Comparison of ENCODE assay signal across 19 cellular contexts in the genomic region with DNA sequence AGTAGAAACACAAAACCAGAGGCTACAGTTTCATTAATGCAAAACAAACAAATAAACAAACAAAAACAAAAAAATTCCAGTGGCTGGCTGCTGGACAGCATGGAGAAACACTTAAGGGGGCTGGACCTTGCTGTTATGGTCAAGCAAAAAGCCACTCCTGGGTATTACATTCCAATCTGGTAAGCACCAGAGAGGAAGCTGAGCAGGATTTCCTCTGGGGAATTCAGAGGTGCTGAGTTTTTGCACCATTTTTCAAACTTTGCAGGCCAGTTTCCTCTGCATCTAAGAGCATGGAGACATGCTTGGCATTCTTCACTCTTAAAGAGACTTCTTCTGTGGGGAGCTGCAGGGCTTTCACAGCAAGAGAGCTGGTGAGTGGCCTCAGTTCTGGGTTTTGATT.
A peak's percentile ranks its signal among the peaks of the same experiment; 100 is the strongest.
DNase-seq lines count a peak whose midpoint lies in the region; TF ChIP-seq lines count a peak whose summit lies in the region.
"Had no signal": no experiment of that assay in that cellular context is flagged by ENCODE, and none has a peak within 500 bp of the region (broad histone marks: within the 10 kb centered on the region; RNA-seq: fewer than 3 reads in every experiment).

No MANE protein-coding gene starts in this region.

- TF ChIP-seq POLR2A in lower leg skin (IDR thresholded peaks at IDR 0.05), result no peak

- no peak overlapping the region for H3K4me2 ChIP-seq in OCI-LY1 (ENCODE audit: low read length)
- H3K4me2 ChIP-seq: neural progenitor cell, PC-9 had no signal

- H3K9ac ChIP-seq in OCI-LY1 (ENCODE audit: low read length), result no peak overlapping the region
- H3K9ac ChIP-seq: neural progenitor cell had no signal

- no peak overlapping the region for H2AFZ ChIP-seq in OCI-LY1 (ENCODE audit: low read length)
- H2AFZ ChIP-seq: neural progenitor cell, PC-9 had no signal

- H3K79me2 ChIP-seq in OCI-LY1 (ENCODE audit: insufficient read depth, low read length), result no peaks in the 10 kb centered on the region

- intact Hi-C loops in lower leg skin (cut with DNase I; ENCODE audit: low total_unique reads) (no loop called here), tibial artery (cut with DNase I; ENCODE audit: low total_unique reads) (no loop called here)

- H3K9me3 ChIP-seq in OCI-LY1 (ENCODE audit: low read length) (no peaks in the 10 kb centered on the region), tibial artery (no peaks in the 10 kb centered on the region)
- H3K9me3 ChIP-seq: BE2C had no signal

- peak overlapping the region; percentile 96 for H3K27ac ChIP-seq in OCI-LY1 (ENCODE audit: low read depth, low read length, poor library complexity, severe bottlenecking)
- no peak overlapping the region for H3K27ac ChIP-seq in tibial artery
- H3K27ac ChIP-seq: HL-60, neural progenitor cell, PC-9 had no signal

- no peaks in the 10 kb centered on the region for H3K27me3 ChIP-seq in OCI-LY1 (ENCODE audit: insufficient read depth, low read length)
- no peaks in the 10 kb centered on the region for H3K27me3 ChIP-seq in tibial artery
- H3K27me3 ChIP-seq: BE2C had no signal

- DNase-seq in ELF-1 (ENCODE audit: low read depth, low spot score) (peak; percentile 40), fibroblast of pulmonary artery (ENCODE audit: low read depth) (peak; percentile 55), renal cortical epithelial cell (ENCODE audit: low read depth) (peak; percentile 31), lower leg skin (ENCODE audit: low spot score in 2 of 2) (no peak), tibial artery (no peak), NCI-H1105 (lab: John Stamatoyannopoulos, UW) (no peak)
- no peak for DNase-seq in activated CD4-positive, CD25-positive, alpha-beta regulatory T cell (lab: John Stamatoyannopoulos, UW)
- DNase-seq: activated CD4-positive, alpha-beta T cell treated with anti-CD3 and anti-CD28 coated beads, Interleukin-2, amount 50 U/mL, for 1 hour; activated naive CD8-positive, alpha-beta T cell treated with anti-CD3 and anti-CD28 coated beads, Interleukin-2, amount 10 ng/mL, durations not matched to agents 7 days and 5 days; BE2C; Calu3; erythroblast; NCI-H187; PC-9; small intestine; stimulated activated CD4-positive, alpha-beta T cell treated with anti-CD3 and anti-CD28 coated beads, Interleukin-4, amount 100 ng/mL, for 4 hours had no signal

- H3F3A ChIP-seq in OCI-LY1 (ENCODE audit: insufficient read depth, low read length), result no peaks in the 10 kb centered on the region

- no peaks in the 10 kb centered on the region for H3K36me3 ChIP-seq in OCI-LY1 (ENCODE audit: insufficient read depth, low read length)
- H3K36me3 ChIP-seq in tibial artery, result no peaks in the 10 kb centered on the region
- H3K36me3 ChIP-seq: BE2C, neural progenitor cell had no signal

- no peak overlapping the region for H3K4me3 ChIP-seq in OCI-LY1 (ENCODE audit: low read depth, low read length, poor library complexity, severe bottlenecking)
- no peak overlapping the region for H3K4me3 ChIP-seq in fibroblast of pulmonary artery (replicated peaks; ENCODE audit: low read depth, low read length)
- no peak overlapping the region for H3K4me3 ChIP-seq in lower leg skin (ENCODE audit: low read depth, poor library complexity, severe bottlenecking)
- no peak overlapping the region for H3K4me3 ChIP-seq in tibial artery
- H3K4me3 ChIP-seq: neural progenitor cell, PC-9 had no signal

- no peak for TF ChIP-seq CTCF in OCI-LY1 (IDR thresholded peaks at IDR 0.05; ENCODE audit: low read length)
- TF ChIP-seq CTCF in fibroblast of pulmonary artery (IDR thresholded peaks at IDR 0.05; ENCODE audit: low read length, missing control alignments), result no peak
- no peak for TF ChIP-seq CTCF in lower leg skin (IDR thresholded peaks at IDR 0.05)
- TF ChIP-seq CTCF in tibial artery (IDR thresholded peaks at IDR 0.05), result no peak

- H3K4me1 ChIP-seq in OCI-LY1 (ENCODE audit: insufficient read depth, low read length, severe bottlenecking), result peaks cover 72% of the 10 kb centered on the region
- H3K4me1 ChIP-seq in tibial artery, result peaks cover 0 to 35% (median 5%) of the 10 kb centered on the region in 4 donors
- H3K4me1 ChIP-seq: BE2C had no signal

- no peaks in the 10 kb centered on the region for H3K9me2 ChIP-seq in OCI-LY1 (ENCODE audit: low read depth, low read length)

- H4K20me1 ChIP-seq in OCI-LY1 (ENCODE audit: insufficient read depth, low read length), result no peaks in the 10 kb centered on the region

Comparison
In these comparisons a context has a peak if more than half of its experiments do, and no peak if none do; other contexts are left out.
1. DNase-seq: peak in ELF-1 (single experiment), fibroblast of pulmonary artery (single experiment) and renal cortical epithelial cell (single experiment); none in activated CD4-positive, CD25-positive, alpha-beta regulatory T cell (0 of 4), lower leg skin (0 of 2), tibial artery (0 of 2) and NCI-H1105 (single experiment).